ENCODE assay signal across 1 cellular context in the genomic region with DNA sequence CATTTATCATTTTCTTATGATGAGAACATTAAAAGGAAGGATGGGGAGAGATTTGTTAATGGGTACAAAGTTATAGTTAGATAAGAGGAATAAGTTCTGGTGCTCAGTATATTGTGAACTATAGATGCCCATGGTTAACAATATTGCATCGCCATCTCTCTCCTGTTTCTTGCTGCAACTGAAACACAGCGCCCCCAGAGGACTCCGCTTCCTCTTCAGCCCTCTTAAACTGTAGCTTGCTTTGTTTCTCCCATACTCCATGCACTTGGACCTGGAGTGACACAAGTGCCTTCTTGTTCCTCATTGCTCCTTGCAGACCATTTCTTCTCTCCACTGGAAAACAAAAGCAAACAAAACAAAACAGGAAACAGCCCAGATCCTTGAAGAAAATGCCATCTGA.
TF ChIP-seq lines count a peak whose summit lies in the region.

No MANE protein-coding gene starts in this region.

TF ChIP-seq in IMR-90, 13 proteins besides CTCF, POLR2A, EP300 and RAD21 (continued from another document):
- TF ChIP-seq, protein P1, sequence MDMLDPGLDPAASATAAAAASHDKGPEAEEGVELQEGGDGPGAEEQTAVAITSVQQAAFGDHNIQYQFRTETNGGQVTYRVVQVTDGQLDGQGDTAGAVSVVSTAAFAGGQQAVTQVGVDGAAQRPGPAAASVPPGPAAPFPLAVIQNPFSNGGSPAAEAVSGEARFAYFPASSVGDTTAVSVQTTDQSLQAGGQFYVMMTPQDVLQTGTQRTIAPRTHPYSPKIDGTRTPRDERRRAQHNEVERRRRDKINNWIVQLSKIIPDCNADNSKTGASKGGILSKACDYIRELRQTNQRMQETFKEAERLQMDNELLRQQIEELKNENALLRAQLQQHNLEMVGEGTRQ (IDR thresholded peaks at IDR 0.05; ENCODE audit: low read depth, low read length), result no peak
- TF ChIP-seq, protein P2, sequence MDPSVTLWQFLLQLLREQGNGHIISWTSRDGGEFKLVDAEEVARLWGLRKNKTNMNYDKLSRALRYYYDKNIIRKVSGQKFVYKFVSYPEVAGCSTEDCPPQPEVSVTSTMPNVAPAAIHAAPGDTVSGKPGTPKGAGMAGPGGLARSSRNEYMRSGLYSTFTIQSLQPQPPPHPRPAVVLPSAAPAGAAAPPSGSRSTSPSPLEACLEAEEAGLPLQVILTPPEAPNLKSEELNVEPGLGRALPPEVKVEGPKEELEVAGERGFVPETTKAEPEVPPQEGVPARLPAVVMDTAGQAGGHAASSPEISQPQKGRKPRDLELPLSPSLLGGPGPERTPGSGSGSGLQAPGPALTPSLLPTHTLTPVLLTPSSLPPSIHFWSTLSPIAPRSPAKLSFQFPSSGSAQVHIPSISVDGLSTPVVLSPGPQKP (IDR thresholded peaks at IDR 0.05; ENCODE audit: borderline replicate concordance, low read depth, low read length), result no peak
- TF ChIP-seq MAZ (IDR thresholded peaks at IDR 0.05; ENCODE audit: borderline replicate concordance, low read depth, low read length) (no peak), SMC3 (IDR thresholded peaks at IDR 0.05; ENCODE audit: low read depth, low read length) (no peak), RCOR1 (IDR thresholded peaks at IDR 0.05; ENCODE audit: insufficient replicate concordance, low read length) (no peak), NFE2L2 (IDR thresholded peaks at IDR 0.05; ENCODE audit: low read depth, low read length) (no peak), BHLHE40 (IDR thresholded peaks at IDR 0.05; ENCODE audit: low read depth, low read length) (no peak), RFX5 (IDR thresholded peaks at IDR 0.05; ENCODE audit: low read depth, low read length) (no peak), FOS (IDR thresholded peaks at IDR 0.05; ENCODE audit: low read depth, low read length) (no peak), CEBPB (IDR thresholded peaks at IDR 0.05; ENCODE audit: low read depth, low read length) (no peak), MAFK (IDR thresholded peaks at IDR 0.05; ENCODE audit: low read depth, low read length) (no peak), CHD1 (IDR thresholded peaks at IDR 0.05; ENCODE audit: low read depth, low read length) (no peak)
